ENCODE assay signal across 8 cellular contexts in the genomic region with DNA sequence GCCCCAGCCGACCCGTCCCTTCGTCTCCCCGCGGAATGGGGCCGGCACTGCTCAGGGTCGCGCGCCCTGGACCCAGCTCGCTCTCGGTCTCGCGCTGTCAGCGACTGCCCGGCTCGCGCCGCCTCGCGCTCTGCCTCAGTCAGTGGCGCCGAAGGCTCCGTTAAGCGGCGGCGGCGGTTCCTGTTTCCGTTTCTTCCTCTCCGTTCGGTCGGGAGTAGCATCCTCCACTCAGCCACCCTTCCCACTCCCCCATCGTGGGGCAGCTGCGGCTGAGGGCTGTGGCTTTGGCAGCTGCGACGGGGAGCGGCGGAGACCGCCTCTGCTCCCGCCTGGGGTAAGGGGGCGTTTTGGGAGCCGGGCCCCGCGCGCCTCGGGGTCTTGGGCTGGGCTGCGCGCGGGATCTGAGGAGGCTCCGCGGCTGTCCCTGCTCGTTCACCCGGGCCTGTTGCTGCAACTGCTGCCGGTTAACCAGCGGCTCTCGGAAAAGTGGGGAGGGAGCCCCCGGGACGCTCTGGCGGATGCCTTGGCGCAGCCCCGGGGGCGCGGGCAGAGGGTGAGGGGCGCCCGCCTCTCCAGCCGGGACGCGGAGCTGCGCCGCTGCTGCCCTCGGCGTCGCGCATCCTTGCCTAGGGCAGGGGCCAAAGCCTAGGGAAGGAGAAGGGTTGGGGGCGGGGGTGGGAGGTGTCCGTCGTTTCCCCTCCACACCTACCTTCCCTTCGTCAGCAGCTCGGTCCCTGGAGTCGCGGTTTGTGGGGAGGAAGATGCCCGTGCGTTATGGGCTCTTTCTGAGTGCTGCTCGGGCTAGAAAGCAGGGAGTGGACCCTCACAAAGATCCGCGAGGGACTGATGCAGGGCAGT. TPM values are rescaled to one million over a fixed set of nuclear protein-coding genes. Genes with fewer than 3 reads are reported as not detected.
DNase-seq lines count a peak whose midpoint lies in the region; ATAC-seq, FAIRE-seq and TF ChIP-seq lines count a peak whose summit lies in the region.

No MANE protein-coding gene starts in this region.

- ATAC-seq in GM21367 (IDR thresholded peaks at IDR 0.05; ENCODE audit: unreplicated experiment) (peak; percentile 33), left ventricle myocardium superior (peak; percentile 71), psoas muscle (peak; percentile 63 to 67 (median 65))

- H3K27me3 ChIP-seq in adipocyte (replicated peaks; ENCODE audit: control insufficient read depth, insufficient read depth, low read length) (no peaks in the 10 kb centered on the region), psoas muscle (ENCODE audit: insufficient read depth in 3 of 3, low read length in 2 of 3) (no peaks in the 10 kb centered on the region)

- H3K36me3 ChIP-seq in adipocyte (ENCODE audit: control insufficient read depth, insufficient read depth, low read length, severe bottlenecking) = no peaks in the 10 kb centered on the region
- no peaks in the 10 kb centered on the region for H3K36me3 ChIP-seq in psoas muscle (ENCODE audit: insufficient read depth in 1 of 2, low read depth in 1 of 2)

- peak overlapping the region; percentile 81 for H3K27ac ChIP-seq in psoas muscle

- DNase-seq in DMS79 (lab: John Stamatoyannopoulos, UW) (peak; percentile 88), HT-29 (ENCODE audit: low spot score) (peak; percentile 42), SHP77 (lab: John Stamatoyannopoulos, UW) (peak; percentile 62 to 79), adipocyte (ENCODE audit: low read depth) (peak; percentile 90), left ventricle myocardium superior (no peak), psoas muscle (peak; percentile 13 to 50), frontal cortex (ENCODE audit: low spot score in 2 of 2) (no peak)

- TF ChIP-seq CTCF in psoas muscle (IDR thresholded peaks at IDR 0.05) = no peak

- no peak for FAIRE-seq in frontal cortex (lab: Jason Lieb, UNC)

- H3K4me1 ChIP-seq in adipocyte (ENCODE audit: control insufficient read depth, insufficient read depth, low read length) (peaks cover 17% of the 10 kb centered on the region), psoas muscle (peaks cover 5% of the 10 kb centered on the region)

- H3K9me3 ChIP-seq in adipocyte (ENCODE audit: control insufficient read depth, low read length) = no peaks in the 10 kb centered on the region
- H3K9me3 ChIP-seq in psoas muscle = no peaks in the 10 kb centered on the region

- peak overlapping the region; percentile 99 for H3K9ac ChIP-seq in adipocyte (ENCODE audit: low read length)

- intact Hi-C loops in left ventricle myocardium superior (cut with micrococcal nuclease) (loop anchor here (10.0 kb wide), 1 partner anchor 522 kb away; no protein-coding TSS in a partner anchor), psoas muscle (cut with DNase I) (loop anchor here (2.0 to 5.0 kb wide), 5 partner anchors 194 to 546 kb away; a partner anchor contains a TSS)

- H3K4me3 ChIP-seq in adipocyte (ENCODE audit: low read length) = peak overlapping the region; percentile 97
- H3K4me3 ChIP-seq in psoas muscle = peak overlapping the region; percentile 80

- WGBS in psoas muscle, 3 donors = 0 to 1% (median 0%) methylated on average over 68 to 85 of the region's 85 CpGs

RNA-seq across cellular contexts. Expression of a gene that starts 0.6 kb away (rescaled TPM):
- 2.8 and 2.9 TPM in 2 replicates for total RNA-seq in HT-29 (2014; rRNA removed; shearing (Covaris generic))
- total RNA-seq in left ventricle myocardium superior (11.5 TPM), psoas muscle (1 to 10 TPM; 4.1 to 8.6 (median 6.7) TPM), frontal cortex (197 TPM)
- 1 to 10 TPM; 3.2 to 7.4 (median 3.4) TPM for polyA plus RNA-seq in psoas muscle

Comparison
In these comparisons a context has a peak if more than half of its experiments do, and no peak if none do; other contexts are left out.
1. DNase-seq: peak in DMS79 (single experiment), HT-29 (single experiment), SHP77 (2 of 2), adipocyte (single experiment) and psoas muscle (2 of 2); none in left ventricle myocardium superior (single experiment) and frontal cortex (0 of 2).
2. RNA of a gene that starts 0.6 kb away (total RNA-seq): 197 TPM in frontal cortex (single experiment); 11.5 TPM in left ventricle myocardium superior (single experiment), 4.1 to 8.6 TPM in psoas muscle and 2.8 to 2.9 TPM in HT-29; every median in the first group is over 10 times any median in the second.
3. Peak in every context shown above with its lines, with median percentiles within 50 percentile points of each other: ATAC-seq.